2 cellular contexts compared by ENCODE assay signal in the genomic region with DNA sequence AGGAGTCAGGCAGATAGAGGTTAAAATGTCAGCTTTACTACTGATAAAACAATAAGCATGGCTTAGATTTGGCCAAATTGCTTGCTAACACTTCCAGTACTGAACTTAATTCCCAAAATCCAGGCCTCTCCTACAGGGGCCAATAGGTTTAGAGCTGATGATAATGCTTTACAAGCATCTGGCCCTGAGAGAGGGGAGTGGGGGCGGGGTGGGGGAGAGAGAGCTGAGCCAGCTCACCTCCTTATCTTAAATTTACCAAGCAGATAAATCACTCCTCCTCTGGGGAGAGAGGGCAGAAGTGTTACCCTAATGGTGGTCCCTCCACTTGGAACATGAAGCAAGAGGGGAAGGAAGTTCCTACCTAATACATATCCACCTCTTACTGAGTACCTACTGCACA.
TF ChIP-seq lines count a peak whose summit lies in the region.

No MANE protein-coding gene starts in this region.

TF ChIP-seq in SK-N-SH, 30 proteins besides CTCF, POLR2A, EP300 and RAD21 (continued from another document):
- TF ChIP-seq, protein P1, sequence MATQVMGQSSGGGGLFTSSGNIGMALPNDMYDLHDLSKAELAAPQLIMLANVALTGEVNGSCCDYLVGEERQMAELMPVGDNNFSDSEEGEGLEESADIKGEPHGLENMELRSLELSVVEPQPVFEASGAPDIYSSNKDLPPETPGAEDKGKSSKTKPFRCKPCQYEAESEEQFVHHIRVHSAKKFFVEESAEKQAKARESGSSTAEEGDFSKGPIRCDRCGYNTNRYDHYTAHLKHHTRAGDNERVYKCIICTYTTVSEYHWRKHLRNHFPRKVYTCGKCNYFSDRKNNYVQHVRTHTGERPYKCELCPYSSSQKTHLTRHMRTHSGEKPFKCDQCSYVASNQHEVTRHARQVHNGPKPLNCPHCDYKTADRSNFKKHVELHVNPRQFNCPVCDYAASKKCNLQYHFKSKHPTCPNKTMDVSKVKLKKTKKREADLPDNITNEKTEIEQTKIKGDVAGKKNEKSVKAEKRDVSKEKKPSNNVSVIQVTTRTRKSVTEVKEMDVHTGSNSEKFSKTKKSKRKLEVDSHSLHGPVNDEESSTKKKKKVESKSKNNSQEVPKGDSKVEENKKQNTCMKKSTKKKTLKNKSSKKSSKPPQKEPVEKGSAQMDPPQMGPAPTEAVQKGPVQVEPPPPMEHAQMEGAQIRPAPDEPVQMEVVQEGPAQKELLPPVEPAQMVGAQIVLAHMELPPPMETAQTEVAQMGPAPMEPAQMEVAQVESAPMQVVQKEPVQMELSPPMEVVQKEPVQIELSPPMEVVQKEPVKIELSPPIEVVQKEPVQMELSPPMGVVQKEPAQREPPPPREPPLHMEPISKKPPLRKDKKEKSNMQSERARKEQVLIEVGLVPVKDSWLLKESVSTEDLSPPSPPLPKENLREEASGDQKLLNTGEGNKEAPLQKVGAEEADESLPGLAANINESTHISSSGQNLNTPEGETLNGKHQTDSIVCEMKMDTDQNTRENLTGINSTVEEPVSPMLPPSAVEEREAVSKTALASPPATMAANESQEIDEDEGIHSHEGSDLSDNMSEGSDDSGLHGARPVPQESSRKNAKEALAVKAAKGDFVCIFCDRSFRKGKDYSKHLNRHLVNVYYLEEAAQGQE (IDR thresholded peaks at IDR 0.05; ENCODE audit: low read depth, low read length), result no peak
TF ChIP-seq in SK-N-SH: peak in this region for 0.

TF ChIP-seq in SK-N-SH treated with all-trans-retinoic acid at 6 μM for 48 hours, 23 proteins besides CTCF, POLR2A, EP300 and RAD21 (continued from another document):
- TF ChIP-seq, protein P2, sequence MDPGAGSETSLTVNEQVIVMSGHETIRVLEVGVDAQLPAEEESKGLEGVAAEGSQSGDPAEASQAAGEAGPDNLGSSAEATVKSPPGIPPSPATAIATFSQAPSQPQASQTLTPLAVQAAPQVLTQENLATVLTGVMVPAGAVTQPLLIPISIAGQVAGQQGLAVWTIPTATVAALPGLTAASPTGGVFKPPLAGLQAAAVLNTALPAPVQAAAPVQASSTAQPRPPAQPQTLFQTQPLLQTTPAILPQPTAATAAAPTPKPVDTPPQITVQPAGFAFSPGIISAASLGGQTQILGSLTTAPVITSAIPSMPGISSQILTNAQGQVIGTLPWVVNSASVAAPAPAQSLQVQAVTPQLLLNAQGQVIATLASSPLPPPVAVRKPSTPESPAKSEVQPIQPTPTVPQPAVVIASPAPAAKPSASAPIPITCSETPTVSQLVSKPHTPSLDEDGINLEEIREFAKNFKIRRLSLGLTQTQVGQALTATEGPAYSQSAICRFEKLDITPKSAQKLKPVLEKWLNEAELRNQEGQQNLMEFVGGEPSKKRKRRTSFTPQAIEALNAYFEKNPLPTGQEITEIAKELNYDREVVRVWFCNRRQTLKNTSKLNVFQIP (CRISPR knock-in tag; IDR thresholded peaks at IDR 0.05; ENCODE audit: borderline replicate concordance, low read depth), result no peak
- TF ChIP-seq, protein P3, sequence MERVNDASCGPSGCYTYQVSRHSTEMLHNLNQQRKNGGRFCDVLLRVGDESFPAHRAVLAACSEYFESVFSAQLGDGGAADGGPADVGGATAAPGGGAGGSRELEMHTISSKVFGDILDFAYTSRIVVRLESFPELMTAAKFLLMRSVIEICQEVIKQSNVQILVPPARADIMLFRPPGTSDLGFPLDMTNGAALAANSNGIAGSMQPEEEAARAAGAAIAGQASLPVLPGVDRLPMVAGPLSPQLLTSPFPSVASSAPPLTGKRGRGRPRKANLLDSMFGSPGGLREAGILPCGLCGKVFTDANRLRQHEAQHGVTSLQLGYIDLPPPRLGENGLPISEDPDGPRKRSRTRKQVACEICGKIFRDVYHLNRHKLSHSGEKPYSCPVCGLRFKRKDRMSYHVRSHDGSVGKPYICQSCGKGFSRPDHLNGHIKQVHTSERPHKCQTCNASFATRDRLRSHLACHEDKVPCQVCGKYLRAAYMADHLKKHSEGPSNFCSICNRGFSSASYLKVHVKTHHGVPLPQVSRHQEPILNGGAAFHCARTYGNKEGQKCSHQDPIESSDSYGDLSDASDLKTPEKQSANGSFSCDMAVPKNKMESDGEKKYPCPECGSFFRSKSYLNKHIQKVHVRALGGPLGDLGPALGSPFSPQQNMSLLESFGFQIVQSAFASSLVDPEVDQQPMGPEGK (CRISPR knock-in tag; IDR thresholded peaks at IDR 0.05; ENCODE audit: borderline replicate concordance), result no peak
- TF ChIP-seq ISL1 (CRISPR knock-in tag; IDR thresholded peaks at IDR 0.05), result no peak
